8 cellular contexts compared by ENCODE assay signal in the genomic region with DNA sequence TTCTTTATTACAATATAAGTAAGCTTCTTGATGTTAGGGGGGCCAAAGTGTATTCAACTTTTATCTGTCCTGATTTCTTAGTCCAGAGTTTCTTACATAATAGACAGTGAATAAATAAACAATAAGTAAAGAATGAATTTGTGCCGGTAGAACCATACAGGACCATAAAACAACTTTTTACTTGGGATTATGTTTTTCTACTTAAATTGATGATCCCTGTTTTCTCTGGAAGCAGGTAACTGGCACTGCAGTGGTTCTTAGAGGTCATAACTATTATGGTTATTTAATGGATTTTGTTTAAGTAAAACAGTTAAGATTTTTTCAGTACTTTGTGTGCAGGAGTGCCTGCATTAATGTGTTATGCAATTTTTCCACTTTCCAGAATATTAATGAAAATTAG.
"Had no signal": no experiment of that assay in that cellular context is flagged by ENCODE, and none has a peak within 500 bp of the region (broad histone marks: within the 10 kb centered on the region; RNA-seq: fewer than 3 reads in every experiment).

No MANE protein-coding gene starts in this region.

- H3K9me3 Mint-ChIP-seq: IgD-negative memory B cell had no signal

- H3K27me3 Mint-ChIP-seq: IgD-negative memory B cell had no signal

- H3K27ac Mint-ChIP-seq: IgD-negative memory B cell had no signal

- H3K9me3 ChIP-seq: HAP-1 had no signal

- H3K27ac ChIP-seq: GM23248, HL-60 had no signal

- ATAC-seq: HCT116, HepG2 had no signal

- DNase-seq: GM23248, GOT3, H7 had no signal

- H3K4me3 ChIP-seq: GM23248, HAP-1 had no signal

- H3K4me3 Mint-ChIP-seq: IgD-negative memory B cell had no signal

- FAIRE-seq: HepG2 had no signal
